Comparison of ENCODE assay signal across 1 cellular context in the genomic region with DNA sequence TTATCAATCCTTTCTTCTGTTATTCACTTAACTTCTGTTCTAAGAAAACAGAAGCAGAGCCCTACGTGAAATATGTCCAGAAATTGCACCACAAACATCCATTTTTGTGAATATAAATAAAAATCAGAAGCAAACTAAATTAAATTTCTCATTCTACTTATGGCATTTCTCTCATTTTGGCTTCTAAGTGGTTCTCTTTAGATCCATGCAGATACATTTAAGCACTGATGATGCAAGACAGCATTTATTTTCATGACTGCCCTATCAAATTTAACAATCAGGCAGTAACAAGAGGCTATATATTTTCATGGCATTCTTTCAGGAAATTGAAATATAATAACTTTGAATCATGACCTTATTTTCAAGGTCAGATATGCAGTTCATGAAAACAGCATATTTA.
TF ChIP-seq lines count a peak whose summit lies in the region.

No MANE protein-coding gene starts in this region.

TF ChIP-seq in WTC11, 78 proteins besides CTCF, POLR2A, EP300 and RAD21 (continued from another document):
- TF ChIP-seq, protein P1, sequence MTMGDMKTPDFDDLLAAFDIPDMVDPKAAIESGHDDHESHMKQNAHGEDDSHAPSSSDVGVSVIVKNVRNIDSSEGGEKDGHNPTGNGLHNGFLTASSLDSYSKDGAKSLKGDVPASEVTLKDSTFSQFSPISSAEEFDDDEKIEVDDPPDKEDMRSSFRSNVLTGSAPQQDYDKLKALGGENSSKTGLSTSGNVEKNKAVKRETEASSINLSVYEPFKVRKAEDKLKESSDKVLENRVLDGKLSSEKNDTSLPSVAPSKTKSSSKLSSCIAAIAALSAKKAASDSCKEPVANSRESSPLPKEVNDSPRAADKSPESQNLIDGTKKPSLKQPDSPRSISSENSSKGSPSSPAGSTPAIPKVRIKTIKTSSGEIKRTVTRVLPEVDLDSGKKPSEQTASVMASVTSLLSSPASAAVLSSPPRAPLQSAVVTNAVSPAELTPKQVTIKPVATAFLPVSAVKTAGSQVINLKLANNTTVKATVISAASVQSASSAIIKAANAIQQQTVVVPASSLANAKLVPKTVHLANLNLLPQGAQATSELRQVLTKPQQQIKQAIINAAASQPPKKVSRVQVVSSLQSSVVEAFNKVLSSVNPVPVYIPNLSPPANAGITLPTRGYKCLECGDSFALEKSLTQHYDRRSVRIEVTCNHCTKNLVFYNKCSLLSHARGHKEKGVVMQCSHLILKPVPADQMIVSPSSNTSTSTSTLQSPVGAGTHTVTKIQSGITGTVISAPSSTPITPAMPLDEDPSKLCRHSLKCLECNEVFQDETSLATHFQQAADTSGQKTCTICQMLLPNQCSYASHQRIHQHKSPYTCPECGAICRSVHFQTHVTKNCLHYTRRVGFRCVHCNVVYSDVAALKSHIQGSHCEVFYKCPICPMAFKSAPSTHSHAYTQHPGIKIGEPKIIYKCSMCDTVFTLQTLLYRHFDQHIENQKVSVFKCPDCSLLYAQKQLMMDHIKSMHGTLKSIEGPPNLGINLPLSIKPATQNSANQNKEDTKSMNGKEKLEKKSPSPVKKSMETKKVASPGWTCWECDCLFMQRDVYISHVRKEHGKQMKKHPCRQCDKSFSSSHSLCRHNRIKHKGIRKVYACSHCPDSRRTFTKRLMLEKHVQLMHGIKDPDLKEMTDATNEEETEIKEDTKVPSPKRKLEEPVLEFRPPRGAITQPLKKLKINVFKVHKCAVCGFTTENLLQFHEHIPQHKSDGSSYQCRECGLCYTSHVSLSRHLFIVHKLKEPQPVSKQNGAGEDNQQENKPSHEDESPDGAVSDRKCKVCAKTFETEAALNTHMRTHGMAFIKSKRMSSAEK (CRISPR knock-in tag; IDR thresholded peaks at IDR 0.05; ENCODE audit: borderline replicate concordance), result no peak
- no peak for TF ChIP-seq FOXK1 (CRISPR knock-in tag; IDR thresholded peaks at IDR 0.05)
- TF ChIP-seq, protein P2, sequence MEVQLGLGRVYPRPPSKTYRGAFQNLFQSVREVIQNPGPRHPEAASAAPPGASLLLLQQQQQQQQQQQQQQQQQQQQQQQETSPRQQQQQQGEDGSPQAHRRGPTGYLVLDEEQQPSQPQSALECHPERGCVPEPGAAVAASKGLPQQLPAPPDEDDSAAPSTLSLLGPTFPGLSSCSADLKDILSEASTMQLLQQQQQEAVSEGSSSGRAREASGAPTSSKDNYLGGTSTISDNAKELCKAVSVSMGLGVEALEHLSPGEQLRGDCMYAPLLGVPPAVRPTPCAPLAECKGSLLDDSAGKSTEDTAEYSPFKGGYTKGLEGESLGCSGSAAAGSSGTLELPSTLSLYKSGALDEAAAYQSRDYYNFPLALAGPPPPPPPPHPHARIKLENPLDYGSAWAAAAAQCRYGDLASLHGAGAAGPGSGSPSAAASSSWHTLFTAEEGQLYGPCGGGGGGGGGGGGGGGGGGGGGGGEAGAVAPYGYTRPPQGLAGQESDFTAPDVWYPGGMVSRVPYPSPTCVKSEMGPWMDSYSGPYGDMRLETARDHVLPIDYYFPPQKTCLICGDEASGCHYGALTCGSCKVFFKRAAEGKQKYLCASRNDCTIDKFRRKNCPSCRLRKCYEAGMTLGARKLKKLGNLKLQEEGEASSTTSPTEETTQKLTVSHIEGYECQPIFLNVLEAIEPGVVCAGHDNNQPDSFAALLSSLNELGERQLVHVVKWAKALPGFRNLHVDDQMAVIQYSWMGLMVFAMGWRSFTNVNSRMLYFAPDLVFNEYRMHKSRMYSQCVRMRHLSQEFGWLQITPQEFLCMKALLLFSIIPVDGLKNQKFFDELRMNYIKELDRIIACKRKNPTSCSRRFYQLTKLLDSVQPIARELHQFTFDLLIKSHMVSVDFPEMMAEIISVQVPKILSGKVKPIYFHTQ (CRISPR knock-in tag; IDR thresholded peaks at IDR 0.05), result no peak
- TF ChIP-seq MXD4 (CRISPR knock-in tag; IDR thresholded peaks at IDR 0.05; ENCODE audit: borderline replicate concordance), result no peak
- TF ChIP-seq, protein P3, sequence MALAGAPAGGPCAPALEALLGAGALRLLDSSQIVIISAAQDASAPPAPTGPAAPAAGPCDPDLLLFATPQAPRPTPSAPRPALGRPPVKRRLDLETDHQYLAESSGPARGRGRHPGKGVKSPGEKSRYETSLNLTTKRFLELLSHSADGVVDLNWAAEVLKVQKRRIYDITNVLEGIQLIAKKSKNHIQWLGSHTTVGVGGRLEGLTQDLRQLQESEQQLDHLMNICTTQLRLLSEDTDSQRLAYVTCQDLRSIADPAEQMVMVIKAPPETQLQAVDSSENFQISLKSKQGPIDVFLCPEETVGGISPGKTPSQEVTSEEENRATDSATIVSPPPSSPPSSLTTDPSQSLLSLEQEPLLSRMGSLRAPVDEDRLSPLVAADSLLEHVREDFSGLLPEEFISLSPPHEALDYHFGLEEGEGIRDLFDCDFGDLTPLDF (CRISPR knock-in tag; IDR thresholded peaks at IDR 0.05), result no peak
